In genomic region chr7:5494683-5495561, GRCh38 we compare ENCODE assay signal across 1 cellular context.
TF ChIP-seq lines count a peak whose summit lies in the region.

No MANE protein-coding gene starts in this region.

TF ChIP-seq in HepG2, 621 proteins besides CTCF, POLR2A, EP300 and RAD21 (continued from another document and continues in another):
- TF ChIP-seq, protein P1, sequence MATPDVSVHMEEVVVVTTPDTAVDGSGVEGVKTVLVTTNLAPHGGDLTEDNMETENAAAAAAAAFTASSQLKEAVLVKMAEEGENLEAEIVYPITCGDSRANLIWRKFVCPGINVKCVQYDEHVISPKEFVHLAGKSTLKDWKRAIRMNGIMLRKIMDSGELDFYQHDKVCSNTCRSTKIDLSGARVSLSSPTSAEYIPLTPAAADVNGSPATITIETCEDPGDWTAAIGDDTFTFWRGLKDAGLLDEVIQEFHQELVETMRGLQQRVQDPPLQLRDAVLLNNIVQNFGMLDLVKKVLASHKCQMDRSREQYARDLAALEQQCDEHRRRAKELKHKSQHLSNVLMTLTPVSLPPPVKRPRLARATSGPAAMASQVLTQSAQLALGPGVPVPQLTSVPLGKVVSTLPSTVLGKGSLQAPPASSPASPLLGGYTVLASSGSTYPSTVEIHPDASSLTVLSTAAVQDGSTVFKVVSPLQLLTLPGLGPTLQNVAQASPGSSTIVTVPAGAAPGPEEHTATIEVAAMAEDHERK (CRISPR knock-in tag; IDR thresholded peaks at IDR 0.05; ENCODE audit: low read depth), result no peak
- TF ChIP-seq ZNF552 (CRISPR knock-in tag; IDR thresholded peaks at IDR 0.05; ENCODE audit: borderline replicate concordance) (no peak), NFATC3 (CRISPR knock-in tag; IDR thresholded peaks at IDR 0.05) (no peak), E2F5 (CRISPR knock-in tag; conservative IDR thresholded peaks at IDR 0.05) (no peak), MBNL3 (CRISPR knock-in tag; conservative IDR thresholded peaks at IDR 0.05) (no peak), ZNF335 (CRISPR knock-in tag; IDR thresholded peaks at IDR 0.05) (no peak), ZNF124 (CRISPR knock-in tag; IDR thresholded peaks at IDR 0.05) (peak; percentile 57; the same call in 1 of the 2 replicates), MIER3 (CRISPR knock-in tag; IDR thresholded peaks at IDR 0.05; ENCODE audit: borderline replicate concordance) (no peak), ATF7 (IDR thresholded peaks at IDR 0.05) (no peak), ATF7 (CRISPR knock-in tag; IDR thresholded peaks at IDR 0.05) (no peak), SP140L (CRISPR knock-in tag; IDR thresholded peaks at IDR 0.05; ENCODE audit: borderline replicate concordance) (no peak), AGO2 (optimal IDR thresholded peaks at IDR 0.05; ENCODE audit: low read depth, low read length) (peak; percentile 23), ZNF530 (CRISPR knock-in tag; IDR thresholded peaks at IDR 0.05; ENCODE audit: low read depth) (no peak), YEATS2 (CRISPR knock-in tag; IDR thresholded peaks at IDR 0.05; ENCODE audit: borderline replicate concordance) (no peak), ZNF772 (CRISPR knock-in tag; IDR thresholded peaks at IDR 0.05) (0 out of 2 replicates have a peak, but pooled peaks have one; percentile 39), JUNB (CRISPR knock-in tag; IDR thresholded peaks at IDR 0.05; ENCODE audit: borderline replicate concordance) (no peak), SP5 (CRISPR knock-in tag; IDR thresholded peaks at IDR 0.05; ENCODE audit: borderline replicate concordance, low read depth) (no peak), KMT2A (CRISPR knock-in tag; IDR thresholded peaks at IDR 0.05) (peak; percentile 50; the same call in 1 of the 2 replicates), ZNF468 (CRISPR knock-in tag; IDR thresholded peaks at IDR 0.05) (no peak), NBN (conservative IDR thresholded peaks at IDR 0.05) (no peak), MBD4 (IDR thresholded peaks at IDR 0.05; ENCODE audit: borderline replicate concordance, low read length) (no peak), REPIN1 (CRISPR knock-in tag; IDR thresholded peaks at IDR 0.05; ENCODE audit: borderline replicate concordance, low read depth) (no peak), PRPF4 (IDR thresholded peaks at IDR 0.05; ENCODE audit: low read depth, low read length, poor library complexity, severe bottlenecking) (no peak), ZNF780A (CRISPR knock-in tag; IDR thresholded peaks at IDR 0.05) (no peak), SPEN (CRISPR knock-in tag; IDR thresholded peaks at IDR 0.05; ENCODE audit: low read depth) (no peak), ZMYM2 (CRISPR knock-in tag; IDR thresholded peaks at IDR 0.05) (no peak), GATA4 (IDR thresholded peaks at IDR 0.05; ENCODE audit: borderline replicate concordance, low read depth) (no peak), NRL (CRISPR knock-in tag; IDR thresholded peaks at IDR 0.05; ENCODE audit: borderline replicate concordance) (no peak), UBTF (CRISPR knock-in tag; IDR thresholded peaks at IDR 0.05) (no peak), DDIT3 (CRISPR knock-in tag; IDR thresholded peaks at IDR 0.05) (no peak), HMG20A (CRISPR knock-in tag; IDR thresholded peaks at IDR 0.05; ENCODE audit: borderline replicate concordance) (no peak), SATB2 (CRISPR knock-in tag; IDR thresholded peaks at IDR 0.05) (no peak), TBX3 (IDR thresholded peaks at IDR 0.05; ENCODE audit: borderline replicate concordance) (no peak), ZNF343 (CRISPR knock-in tag; IDR thresholded peaks at IDR 0.05) (no peak), XBP1 (CRISPR knock-in tag; IDR thresholded peaks at IDR 0.05) (no peak), SNAI1 (CRISPR knock-in tag; IDR thresholded peaks at IDR 0.05; ENCODE audit: borderline replicate concordance) (no peak), RFXANK (CRISPR knock-in tag; IDR thresholded peaks at IDR 0.05) (no peak), ZBTB38 (CRISPR knock-in tag; IDR thresholded peaks at IDR 0.05) (peak; percentile 52; the same call in 1 of the 2 replicates), GABPB1 (CRISPR knock-in tag; IDR thresholded peaks at IDR 0.05) (peak; percentile 21; the same call in 1 of the 2 replicates), CAMTA2 (CRISPR knock-in tag; IDR thresholded peaks at IDR 0.05; ENCODE audit: borderline replicate concordance) (no peak), TAF1 (CRISPR knock-in tag; IDR thresholded peaks at IDR 0.05) (no peak), ZSCAN20 (CRISPR knock-in tag; IDR thresholded peaks at IDR 0.05; ENCODE audit: borderline replicate concordance) (no peak), GPBP1L1 (CRISPR knock-in tag; IDR thresholded peaks at IDR 0.05) (no peak), ELF4 (CRISPR knock-in tag; IDR thresholded peaks at IDR 0.05; ENCODE audit: borderline replicate concordance) (no peak), MXD3 (CRISPR knock-in tag; IDR thresholded peaks at IDR 0.05) (no peak), HOXA5 (CRISPR knock-in tag; IDR thresholded peaks at IDR 0.05) (no peak), SOX5 (CRISPR knock-in tag; IDR thresholded peaks at IDR 0.05; ENCODE audit: borderline replicate concordance) (no peak)
- TF ChIP-seq, protein P2, sequence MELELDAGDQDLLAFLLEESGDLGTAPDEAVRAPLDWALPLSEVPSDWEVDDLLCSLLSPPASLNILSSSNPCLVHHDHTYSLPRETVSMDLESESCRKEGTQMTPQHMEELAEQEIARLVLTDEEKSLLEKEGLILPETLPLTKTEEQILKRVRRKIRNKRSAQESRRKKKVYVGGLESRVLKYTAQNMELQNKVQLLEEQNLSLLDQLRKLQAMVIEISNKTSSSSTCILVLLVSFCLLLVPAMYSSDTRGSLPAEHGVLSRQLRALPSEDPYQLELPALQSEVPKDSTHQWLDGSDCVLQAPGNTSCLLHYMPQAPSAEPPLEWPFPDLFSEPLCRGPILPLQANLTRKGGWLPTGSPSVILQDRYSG (CRISPR knock-in tag; IDR thresholded peaks at IDR 0.05), result no peak
- TF ChIP-seq, protein P3, sequence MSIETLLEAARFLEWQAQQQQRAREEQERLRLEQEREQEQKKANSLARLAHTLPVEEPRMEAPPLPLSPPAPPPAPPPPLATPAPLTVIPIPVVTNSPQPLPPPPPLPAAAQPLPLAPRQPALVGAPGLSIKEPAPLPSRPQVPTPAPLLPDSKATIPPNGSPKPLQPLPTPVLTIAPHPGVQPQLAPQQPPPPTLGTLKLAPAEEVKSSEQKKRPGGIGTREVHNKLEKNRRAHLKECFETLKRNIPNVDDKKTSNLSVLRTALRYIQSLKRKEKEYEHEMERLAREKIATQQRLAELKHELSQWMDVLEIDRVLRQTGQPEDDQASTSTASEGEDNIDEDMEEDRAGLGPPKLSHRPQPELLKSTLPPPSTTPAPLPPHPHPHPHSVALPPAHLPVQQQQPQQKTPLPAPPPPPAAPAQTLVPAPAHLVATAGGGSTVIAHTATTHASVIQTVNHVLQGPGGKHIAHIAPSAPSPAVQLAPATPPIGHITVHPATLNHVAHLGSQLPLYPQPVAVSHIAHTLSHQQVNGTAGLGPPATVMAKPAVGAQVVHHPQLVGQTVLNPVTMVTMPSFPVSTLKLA (IDR thresholded peaks at IDR 0.05), result no peak
- TF ChIP-seq, protein P4, sequence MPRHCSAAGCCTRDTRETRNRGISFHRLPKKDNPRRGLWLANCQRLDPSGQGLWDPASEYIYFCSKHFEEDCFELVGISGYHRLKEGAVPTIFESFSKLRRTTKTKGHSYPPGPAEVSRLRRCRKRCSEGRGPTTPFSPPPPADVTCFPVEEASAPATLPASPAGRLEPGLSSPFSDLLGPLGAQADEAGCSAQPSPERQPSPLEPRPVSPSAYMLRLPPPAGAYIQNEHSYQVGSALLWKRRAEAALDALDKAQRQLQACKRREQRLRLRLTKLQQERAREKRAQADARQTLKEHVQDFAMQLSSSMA (CRISPR knock-in tag; IDR thresholded peaks at IDR 0.05), result no peak
- TF ChIP-seq, protein P5, sequence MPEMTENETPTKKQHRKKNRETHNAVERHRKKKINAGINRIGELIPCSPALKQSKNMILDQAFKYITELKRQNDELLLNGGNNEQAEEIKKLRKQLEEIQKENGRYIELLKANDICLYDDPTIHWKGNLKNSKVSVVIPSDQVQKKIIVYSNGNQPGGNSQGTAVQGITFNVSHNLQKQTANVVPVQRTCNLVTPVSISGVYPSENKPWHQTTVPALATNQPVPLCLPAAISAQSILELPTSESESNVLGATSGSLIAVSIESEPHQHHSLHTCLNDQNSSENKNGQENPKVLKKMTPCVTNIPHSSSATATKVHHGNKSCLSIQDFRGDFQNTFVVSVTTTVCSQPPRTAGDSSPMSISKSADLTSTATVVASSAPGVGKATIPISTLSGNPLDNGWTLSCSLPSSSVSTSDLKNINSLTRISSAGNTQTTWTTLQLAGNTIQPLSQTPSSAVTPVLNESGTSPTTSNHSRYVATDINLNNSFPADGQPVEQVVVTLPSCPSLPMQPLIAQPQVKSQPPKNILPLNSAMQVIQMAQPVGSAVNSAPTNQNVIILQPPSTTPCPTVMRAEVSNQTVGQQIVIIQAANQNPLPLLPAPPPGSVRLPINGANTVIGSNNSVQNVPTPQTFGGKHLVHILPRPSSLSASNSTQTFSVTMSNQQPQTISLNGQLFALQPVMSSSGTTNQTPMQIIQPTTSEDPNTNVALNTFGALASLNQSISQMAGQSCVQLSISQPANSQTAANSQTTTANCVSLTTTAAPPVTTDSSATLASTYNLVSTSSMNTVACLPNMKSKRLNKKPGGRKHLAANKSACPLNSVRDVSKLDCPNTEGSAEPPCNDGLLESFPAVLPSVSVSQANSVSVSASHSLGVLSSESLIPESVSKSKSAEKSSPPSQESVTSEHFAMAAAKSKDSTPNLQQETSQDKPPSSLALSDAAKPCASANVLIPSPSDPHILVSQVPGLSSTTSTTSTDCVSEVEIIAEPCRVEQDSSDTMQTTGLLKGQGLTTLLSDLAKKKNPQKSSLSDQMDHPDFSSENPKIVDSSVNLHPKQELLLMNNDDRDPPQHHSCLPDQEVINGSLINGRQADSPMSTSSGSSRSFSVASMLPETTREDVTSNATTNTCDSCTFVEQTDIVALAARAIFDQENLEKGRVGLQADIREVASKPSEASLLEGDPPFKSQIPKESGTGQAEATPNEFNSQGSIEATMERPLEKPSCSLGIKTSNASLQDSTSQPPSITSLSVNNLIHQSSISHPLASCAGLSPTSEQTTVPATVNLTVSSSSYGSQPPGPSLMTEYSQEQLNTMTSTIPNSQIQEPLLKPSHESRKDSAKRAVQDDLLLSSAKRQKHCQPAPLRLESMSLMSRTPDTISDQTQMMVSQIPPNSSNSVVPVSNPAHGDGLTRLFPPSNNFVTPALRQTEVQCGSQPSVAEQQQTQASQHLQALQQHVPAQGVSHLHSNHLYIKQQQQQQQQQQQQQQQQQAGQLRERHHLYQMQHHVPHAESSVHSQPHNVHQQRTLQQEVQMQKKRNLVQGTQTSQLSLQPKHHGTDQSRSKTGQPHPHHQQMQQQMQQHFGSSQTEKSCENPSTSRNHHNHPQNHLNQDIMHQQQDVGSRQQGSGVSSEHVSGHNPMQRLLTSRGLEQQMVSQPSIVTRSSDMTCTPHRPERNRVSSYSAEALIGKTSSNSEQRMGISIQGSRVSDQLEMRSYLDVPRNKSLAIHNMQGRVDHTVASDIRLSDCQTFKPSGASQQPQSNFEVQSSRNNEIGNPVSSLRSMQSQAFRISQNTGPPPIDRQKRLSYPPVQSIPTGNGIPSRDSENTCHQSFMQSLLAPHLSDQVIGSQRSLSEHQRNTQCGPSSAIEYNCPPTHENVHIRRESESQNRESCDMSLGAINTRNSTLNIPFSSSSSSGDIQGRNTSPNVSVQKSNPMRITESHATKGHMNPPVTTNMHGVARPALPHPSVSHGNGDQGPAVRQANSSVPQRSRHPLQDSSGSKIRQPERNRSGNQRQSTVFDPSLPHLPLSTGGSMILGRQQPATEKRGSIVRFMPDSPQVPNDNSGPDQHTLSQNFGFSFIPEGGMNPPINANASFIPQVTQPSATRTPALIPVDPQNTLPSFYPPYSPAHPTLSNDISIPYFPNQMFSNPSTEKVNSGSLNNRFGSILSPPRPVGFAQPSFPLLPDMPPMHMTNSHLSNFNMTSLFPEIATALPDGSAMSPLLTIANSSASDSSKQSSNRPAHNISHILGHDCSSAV (CRISPR knock-in tag; IDR thresholded peaks at IDR 0.05; ENCODE audit: borderline replicate concordance), result no peak
